32 cellular contexts compared by ENCODE assay signal in genomic region chr5:116439891-116440290, GRCh38.
"Had no signal": no experiment of that assay in that cellular context is flagged by ENCODE, and none has a peak within 500 bp of the region (broad histone marks: within the 10 kb centered on the region; RNA-seq: fewer than 3 reads in every experiment).

No MANE protein-coding gene starts in this region.

- H3K4me1 ChIP-seq: breast epithelium, foreskin keratinocyte, left lung had no signal

- H3K27me3 ChIP-seq: breast epithelium, esophagus muscularis mucosa, foreskin keratinocyte, heart right ventricle, left lung had no signal

- H3K27me3 Mint-ChIP-seq: activated CD4-positive, alpha-beta memory T cell treated with anti-CD3 and anti-CD28 coated beads for 36 hours; activated naive CD4-positive, alpha-beta T cell treated with anti-CD3 and anti-CD28 coated beads, Interleukin-2, amount 10 ng/mL, durations not matched to agents 7 days and 5 days; activated naive CD8-positive, alpha-beta T cell treated with anti-CD3 and anti-CD28 coated beads, Interleukin-2, amount 10 ng/mL, durations not matched to agents 7 days and 5 days; activated T-cell treated with anti-CD3 and anti-CD28 coated beads, Interleukin-2, amount 50 U/mL, for 24 hours; dendritic cell treated with granulocyte-macrophage colony-stimulating factor and Interleukin-4, amounts not matched to agents 40 ng/mL and 50 ng/mL, for 4 days; naive B cell; T-cell had no signal

- H3K36me3 Mint-ChIP-seq: activated naive CD4-positive, alpha-beta T cell treated with anti-CD3 and anti-CD28 coated beads, Interleukin-2, amount 10 ng/mL, durations not matched to agents 7 days and 5 days; activated naive CD8-positive, alpha-beta T cell treated with anti-CD3 and anti-CD28 coated beads, Interleukin-2, amount 10 ng/mL, durations not matched to agents 7 days and 5 days had no signal

- H3K4me3 Mint-ChIP-seq: activated CD4-positive, alpha-beta memory T cell treated with anti-CD3 and anti-CD28 coated beads for 36 hours; activated naive CD4-positive, alpha-beta T cell treated with anti-CD3 and anti-CD28 coated beads, Interleukin-2, amount 10 ng/mL, durations not matched to agents 7 days and 5 days; activated naive CD8-positive, alpha-beta T cell treated with anti-CD3 and anti-CD28 coated beads, Interleukin-2, amount 10 ng/mL, durations not matched to agents 7 days and 5 days; activated T-cell treated with anti-CD3 and anti-CD28 coated beads, Interleukin-2, amount 50 U/mL, for 24 hours; dendritic cell treated with granulocyte-macrophage colony-stimulating factor and Interleukin-4, amounts not matched to agents 40 ng/mL and 50 ng/mL, for 4 days; naive B cell; neural crest cell; T-cell; T-helper 2 cell treated with Interferon-gamma antibody and Interleukin-4, amounts not matched to agents 5 μg/mL and 100 μg/mL, for 36 hours had no signal

- H3K36me3 ChIP-seq: breast epithelium, esophagus muscularis mucosa, left lung, thoracic aorta had no signal

- ATAC-seq: activated CD4-positive, CD25-positive, alpha-beta regulatory T cell treated with anti-CD3 and anti-CD28 coated beads, Interleukin-2, amount 50 U/mL, for 24 hours; foreskin keratinocyte; left lung; sciatic nerve; stimulated activated naive CD8-positive, alpha-beta T cell treated with anti-CD3 and anti-CD28 coated beads, Interleukin-15, Interleukin-2, amounts not matched to agents 100 U/mL and 50 U/mL, for 24 hours; T-cell had no signal

- H3K9me3 Mint-ChIP-seq: activated CD4-positive, alpha-beta memory T cell treated with anti-CD3 and anti-CD28 coated beads for 36 hours; activated naive CD4-positive, alpha-beta T cell treated with anti-CD3 and anti-CD28 coated beads, Interleukin-2, amount 10 ng/mL, durations not matched to agents 7 days and 5 days; activated naive CD8-positive, alpha-beta T cell treated with anti-CD3 and anti-CD28 coated beads, Interleukin-2, amount 10 ng/mL, durations not matched to agents 7 days and 5 days; activated T-cell treated with anti-CD3 and anti-CD28 coated beads, Interleukin-2, amount 50 U/mL, for 24 hours; dendritic cell treated with granulocyte-macrophage colony-stimulating factor and Interleukin-4, amounts not matched to agents 40 ng/mL and 50 ng/mL, for 4 days; naive B cell; neural crest cell; T-cell; T-helper 2 cell treated with Interferon-gamma antibody and Interleukin-4, amounts not matched to agents 5 μg/mL and 100 μg/mL, for 36 hours had no signal

- H3K4me3 ChIP-seq: breast epithelium, esophagus muscularis mucosa, heart right ventricle, left lung, skin epidermis, thoracic aorta had no signal

- H3K4me1 Mint-ChIP-seq: activated naive CD4-positive, alpha-beta T cell treated with anti-CD3 and anti-CD28 coated beads, Interleukin-2, amount 10 ng/mL, durations not matched to agents 7 days and 5 days; activated naive CD8-positive, alpha-beta T cell treated with anti-CD3 and anti-CD28 coated beads, Interleukin-2, amount 10 ng/mL, durations not matched to agents 7 days and 5 days; T-cell had no signal

- H3K27ac ChIP-seq: breast epithelium, esophagus muscularis mucosa, foreskin keratinocyte, left lung, skin epidermis, thoracic aorta, VCaP had no signal

- H3K9me3 ChIP-seq: breast epithelium, esophagus muscularis mucosa, heart right ventricle, left lung, thoracic aorta had no signal

- H3K27ac Mint-ChIP-seq: activated CD4-positive, alpha-beta memory T cell treated with anti-CD3 and anti-CD28 coated beads for 36 hours; activated naive CD4-positive, alpha-beta T cell treated with anti-CD3 and anti-CD28 coated beads, Interleukin-2, amount 10 ng/mL, durations not matched to agents 7 days and 5 days; activated naive CD8-positive, alpha-beta T cell treated with anti-CD3 and anti-CD28 coated beads, Interleukin-2, amount 10 ng/mL, durations not matched to agents 7 days and 5 days; activated T-cell treated with anti-CD3 and anti-CD28 coated beads, Interleukin-2, amount 50 U/mL, for 24 hours; dendritic cell treated with granulocyte-macrophage colony-stimulating factor and Interleukin-4, amounts not matched to agents 40 ng/mL and 50 ng/mL, for 4 days; T-cell; T-helper 2 cell treated with Interferon-gamma antibody and Interleukin-4, amounts not matched to agents 5 μg/mL and 100 μg/mL, for 36 hours had no signal

- DNase-seq: activated CD4-positive, alpha-beta memory T cell treated with anti-CD3 and anti-CD28 coated beads for 36 hours; activated CD4-positive, alpha-beta T cell treated with anti-CD3 and anti-CD28 coated beads for 48 hours; activated CD8-positive, alpha-beta memory T cell treated with anti-CD3 and anti-CD28 coated beads, Interleukin-2, amount 50 U/mL, for 4 hours; activated gamma-delta T cell; activated naive CD4-positive, alpha-beta T cell treated with anti-CD3 and anti-CD28 coated beads, Interleukin-2, amount 10 ng/mL, durations not matched to agents 7 days and 5 days; activated naive CD8-positive, alpha-beta T cell treated with anti-CD3 and anti-CD28 coated beads, Interleukin-2, amount 10 ng/mL, durations not matched to agents 7 days and 5 days; activated T-cell treated with anti-CD3 and anti-CD28 coated beads, Interleukin-2, amount 50 U/mL, for 24 hours; amniotic stem cell; central memory CD4-positive, alpha-beta T cell; effector CD4-positive, alpha-beta T cell; foreskin keratinocyte; heart right ventricle; kidney glomerular epithelial cell; left lung; mammary epithelial cell; naive B cell; retina; stimulated activated CD4-positive, alpha-beta T cell treated with anti-CD3 and anti-CD28 coated beads, Interleukin-12 subunit alpha, Interleukin-12 subunit beta, amount 100 ng/mL, for 4 hours; stimulated activated CD4-positive, alpha-beta T cell treated with anti-CD3 and anti-CD28 coated beads, Interleukin-4, amount 100 ng/mL, for 1 hour; stimulated activated naive CD8-positive, alpha-beta T cell treated with anti-CD3 and anti-CD28 coated beads, Interleukin-15, Interleukin-2, amounts not matched to agents 100 U/mL and 50 U/mL, for 24 hours; T-cell; trophoblast cell had no signal
